2 cellular contexts compared by ENCODE assay signal in the genomic region with DNA sequence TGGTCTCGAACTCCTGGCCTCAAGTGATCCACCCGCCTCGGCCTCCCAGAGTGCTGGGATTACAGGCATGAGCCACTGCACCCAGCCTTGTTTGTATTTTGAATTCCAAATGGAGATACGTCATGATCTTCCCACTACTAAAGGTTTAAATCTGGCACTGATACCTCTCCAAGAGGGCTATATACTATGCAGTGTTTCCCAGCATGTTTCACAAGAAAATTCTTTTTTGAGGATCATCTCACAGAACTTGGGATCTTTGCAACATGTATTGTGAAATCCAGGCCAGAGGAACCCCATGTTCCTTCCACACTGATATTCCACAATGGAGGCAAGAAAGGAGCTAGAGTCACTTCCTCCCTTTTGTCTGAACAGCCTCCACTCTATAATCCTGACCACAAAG.
TF ChIP-seq lines count a peak whose summit lies in the region.

No MANE protein-coding gene starts in this region.

TF ChIP-seq in GM23338, 12 proteins besides CTCF, POLR2A, EP300 and RAD21 (continues in another document):
- TF ChIP-seq JUNB (IDR thresholded peaks at IDR 0.05; ENCODE audit: unreplicated experiment) (no peak), EZH2 (IDR thresholded peaks at IDR 0.05; ENCODE audit: low read depth, unreplicated experiment) (no peak), NANOG (IDR thresholded peaks at IDR 0.05; ENCODE audit: borderline replicate concordance) (no peak), ZNF331 (CRISPR knock-in tag; IDR thresholded peaks at IDR 0.05; ENCODE audit: low read depth) (no peak), STAT1 (IDR thresholded peaks at IDR 0.05; ENCODE audit: unreplicated experiment) (no peak), EZH2phosphoT487 (IDR thresholded peaks at IDR 0.05; ENCODE audit: unreplicated experiment) (no peak), ZNF114 (CRISPR knock-in tag; IDR thresholded peaks at IDR 0.05) (no peak), CREB1 (CRISPR knock-in tag; IDR thresholded peaks at IDR 0.05; ENCODE audit: low read depth) (no peak)
- TF ChIP-seq, protein P1, sequence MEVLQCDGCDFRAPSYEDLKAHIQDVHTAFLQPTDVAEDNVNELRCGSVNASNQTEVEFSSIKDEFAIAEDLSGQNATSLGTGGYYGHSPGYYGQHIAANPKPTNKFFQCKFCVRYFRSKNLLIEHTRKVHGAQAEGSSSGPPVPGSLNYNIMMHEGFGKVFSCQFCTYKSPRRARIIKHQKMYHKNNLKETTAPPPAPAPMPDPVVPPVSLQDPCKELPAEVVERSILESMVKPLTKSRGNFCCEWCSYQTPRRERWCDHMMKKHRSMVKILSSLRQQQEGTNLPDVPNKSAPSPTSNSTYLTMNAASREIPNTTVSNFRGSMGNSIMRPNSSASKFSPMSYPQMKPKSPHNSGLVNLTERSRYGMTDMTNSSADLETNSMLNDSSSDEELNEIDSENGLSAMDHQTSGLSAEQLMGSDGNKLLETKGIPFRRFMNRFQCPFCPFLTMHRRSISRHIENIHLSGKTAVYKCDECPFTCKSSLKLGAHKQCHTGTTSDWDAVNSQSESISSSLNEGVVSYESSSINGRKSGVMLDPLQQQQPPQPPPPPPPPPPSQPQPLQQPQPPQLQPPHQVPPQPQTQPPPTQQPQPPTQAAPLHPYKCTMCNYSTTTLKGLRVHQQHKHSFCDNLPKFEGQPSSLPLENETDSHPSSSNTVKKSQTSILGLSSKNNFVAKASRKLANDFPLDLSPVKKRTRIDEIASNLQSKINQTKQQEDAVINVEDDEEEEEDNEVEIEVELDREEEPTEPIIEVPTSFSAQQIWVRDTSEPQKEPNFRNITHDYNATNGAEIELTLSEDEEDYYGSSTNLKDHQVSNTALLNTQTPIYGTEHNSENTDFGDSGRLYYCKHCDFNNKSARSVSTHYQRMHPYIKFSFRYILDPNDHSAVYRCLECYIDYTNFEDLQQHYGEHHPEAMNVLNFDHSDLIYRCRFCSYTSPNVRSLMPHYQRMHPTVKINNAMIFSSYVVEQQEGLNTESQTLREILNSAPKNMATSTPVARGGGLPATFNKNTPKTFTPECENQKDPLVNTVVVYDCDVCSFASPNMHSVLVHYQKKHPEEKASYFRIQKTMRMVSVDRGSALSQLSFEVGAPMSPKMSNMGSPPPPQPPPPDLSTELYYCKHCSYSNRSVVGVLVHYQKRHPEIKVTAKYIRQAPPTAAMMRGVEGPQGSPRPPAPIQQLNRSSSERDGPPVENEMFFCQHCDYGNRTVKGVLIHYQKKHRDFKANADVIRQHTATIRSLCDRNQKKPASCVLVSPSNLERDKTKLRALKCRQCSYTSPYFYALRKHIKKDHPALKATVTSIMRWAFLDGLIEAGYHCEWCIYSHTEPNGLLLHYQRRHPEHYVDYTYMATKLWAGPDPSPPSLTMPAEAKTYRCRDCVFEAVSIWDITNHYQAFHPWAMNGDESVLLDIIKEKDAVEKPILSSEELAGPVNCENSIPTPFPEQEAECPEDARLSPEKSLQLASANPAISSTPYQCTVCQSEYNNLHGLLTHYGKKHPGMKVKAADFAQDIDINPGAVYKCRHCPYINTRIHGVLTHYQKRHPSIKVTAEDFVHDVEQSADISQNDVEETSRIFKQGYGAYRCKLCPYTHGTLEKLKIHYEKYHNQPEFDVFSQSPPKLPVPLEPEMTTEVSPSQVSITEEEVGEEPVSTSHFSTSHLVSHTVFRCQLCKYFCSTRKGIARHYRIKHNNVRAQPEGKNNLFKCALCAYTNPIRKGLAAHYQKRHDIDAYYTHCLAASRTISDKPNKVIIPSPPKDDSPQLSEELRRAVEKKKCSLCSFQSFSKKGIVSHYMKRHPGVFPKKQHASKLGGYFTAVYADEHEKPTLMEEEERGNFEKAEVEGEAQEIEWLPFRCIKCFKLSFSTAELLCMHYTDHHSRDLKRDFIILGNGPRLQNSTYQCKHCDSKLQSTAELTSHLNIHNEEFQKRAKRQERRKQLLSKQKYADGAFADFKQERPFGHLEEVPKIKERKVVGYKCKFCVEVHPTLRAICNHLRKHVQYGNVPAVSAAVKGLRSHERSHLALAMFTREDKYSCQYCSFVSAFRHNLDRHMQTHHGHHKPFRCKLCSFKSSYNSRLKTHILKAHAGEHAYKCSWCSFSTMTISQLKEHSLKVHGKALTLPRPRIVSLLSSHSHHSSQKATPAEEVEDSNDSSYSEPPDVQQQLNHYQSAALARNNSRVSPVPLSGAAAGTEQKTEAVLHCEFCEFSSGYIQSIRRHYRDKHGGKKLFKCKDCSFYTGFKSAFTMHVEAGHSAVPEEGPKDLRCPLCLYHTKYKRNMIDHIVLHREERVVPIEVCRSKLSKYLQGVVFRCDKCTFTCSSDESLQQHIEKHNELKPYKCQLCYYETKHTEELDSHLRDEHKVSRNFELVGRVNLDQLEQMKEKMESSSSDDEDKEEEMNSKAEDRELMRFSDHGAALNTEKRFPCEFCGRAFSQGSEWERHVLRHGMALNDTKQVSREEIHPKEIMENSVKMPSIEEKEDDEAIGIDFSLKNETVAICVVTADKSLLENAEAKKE (CRISPR knock-in tag; IDR thresholded peaks at IDR 0.05): no peak
- TF ChIP-seq, protein P2, sequence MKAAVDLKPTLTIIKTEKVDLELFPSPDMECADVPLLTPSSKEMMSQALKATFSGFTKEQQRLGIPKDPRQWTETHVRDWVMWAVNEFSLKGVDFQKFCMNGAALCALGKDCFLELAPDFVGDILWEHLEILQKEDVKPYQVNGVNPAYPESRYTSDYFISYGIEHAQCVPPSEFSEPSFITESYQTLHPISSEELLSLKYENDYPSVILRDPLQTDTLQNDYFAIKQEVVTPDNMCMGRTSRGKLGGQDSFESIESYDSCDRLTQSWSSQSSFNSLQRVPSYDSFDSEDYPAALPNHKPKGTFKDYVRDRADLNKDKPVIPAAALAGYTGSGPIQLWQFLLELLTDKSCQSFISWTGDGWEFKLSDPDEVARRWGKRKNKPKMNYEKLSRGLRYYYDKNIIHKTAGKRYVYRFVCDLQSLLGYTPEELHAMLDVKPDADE (IDR thresholded peaks at IDR 0.05): no peak

TF ChIP-seq in K562, 482 proteins besides CTCF, POLR2A, EP300 and RAD21:
- TF ChIP-seq CEBPG (CRISPR knock-in tag; IDR thresholded peaks at IDR 0.05) (no peak), CEBPG (tag; conservative IDR thresholded peaks at IDR 0.05 in 1 of 2, IDR thresholded peaks at IDR 0.05 in 1 of 2) (0 out of 4 replicates have a peak, but pooled peaks of 1 of the 2 experiments have one; percentile 32), CEBPB (tag; IDR thresholded peaks at IDR 0.05) (peak; percentile 28; the same call in 1 of the 2 replicates), ZC3H11A (IDR thresholded peaks at IDR 0.05; ENCODE audit: low read depth, low read length) (no peak), PHB (CRISPR knock-in tag; IDR thresholded peaks at IDR 0.05) (no peak), SPI1 (IDR thresholded peaks at IDR 0.05; ENCODE audit: borderline replicate concordance, low read depth, low read length) (peak; percentile 44; the same call in 1 of the 2 replicates)
